Comparison of ENCODE assay signal across 22 cellular contexts in genomic region chr7:102896585-102896984, GRCh38. TPM values are rescaled to one million over a fixed set of nuclear protein-coding genes. Genes with fewer than 3 reads are reported as not detected.
"Had no signal": no experiment of that assay in that cellular context is flagged by ENCODE, and none has a peak within 500 bp of the region (broad histone marks: within the 10 kb centered on the region; RNA-seq: fewer than 3 reads in every experiment).

No MANE protein-coding gene starts in this region.

- H3K27ac Mint-ChIP-seq: activated naive CD4-positive, alpha-beta T cell treated with anti-CD3 and anti-CD28 coated beads, Interleukin-2, amount 50 U/mL, for 72 hours; activated T-cell treated with anti-CD3 and anti-CD28 coated beads, Interleukin-2, amount 50 U/mL, for 24 hours; activated T-helper 17 cell treated with anti-CD3 and anti-CD28 coated beads, Interleukin-2, amount 50 U/mL, for 72 hours; natural killer cell treated with Interleukin-12 subunit alpha and Interleukin-12 subunit beta and Interleukin-15 and Interleukin-18, amount 100 ng/mL, for 72 hours; stimulated activated naive CD8-positive, alpha-beta T cell treated with anti-CD3 and anti-CD28 coated beads, Interleukin-15, amount 100 ng/mL, for 72 hours had no signal

- ATAC-seq: activated naive CD4-positive, alpha-beta T cell treated with anti-CD3 and anti-CD28 coated beads, Interleukin-2, amount 50 U/mL, for 72 hours; activated T-helper 17 cell treated with anti-CD3 and anti-CD28 coated beads, Interleukin-2, amount 50 U/mL, for 72 hours; natural killer cell treated with Interleukin-12 subunit alpha and Interleukin-12 subunit beta and Interleukin-15 and Interleukin-18, amount 100 ng/mL, for 72 hours; pancreas; psoas muscle; stimulated activated naive CD8-positive, alpha-beta T cell treated with anti-CD3 and anti-CD28 coated beads, Interleukin-15, amount 100 ng/mL, for 72 hours; upper lobe of right lung had no signal

- H3K36me3 ChIP-seq: breast epithelium, pancreas, right atrium auricular region, upper lobe of right lung had no signal

- H3K36me3 Mint-ChIP-seq: activated naive CD4-positive, alpha-beta T cell treated with anti-CD3 and anti-CD28 coated beads, Interleukin-2, amount 50 U/mL, for 72 hours; natural killer cell treated with Interleukin-12 subunit alpha and Interleukin-12 subunit beta and Interleukin-15 and Interleukin-18, amount 100 ng/mL, for 72 hours had no signal

- H3K27ac ChIP-seq: epithelial cell of prostate, foreskin keratinocyte, pancreas, psoas muscle, upper lobe of right lung had no signal

- H3K9me3 Mint-ChIP-seq: activated naive CD4-positive, alpha-beta T cell treated with anti-CD3 and anti-CD28 coated beads, Interleukin-2, amount 50 U/mL, for 72 hours; activated T-cell treated with anti-CD3 and anti-CD28 coated beads, Interleukin-2, amount 50 U/mL, for 24 hours; activated T-helper 17 cell treated with anti-CD3 and anti-CD28 coated beads, Interleukin-2, amount 50 U/mL, for 72 hours; central memory CD8-positive, alpha-beta T cell; natural killer cell treated with Interleukin-12 subunit alpha and Interleukin-12 subunit beta and Interleukin-15 and Interleukin-18, amount 100 ng/mL, for 72 hours; stimulated activated naive CD8-positive, alpha-beta T cell treated with anti-CD3 and anti-CD28 coated beads, Interleukin-15, amount 100 ng/mL, for 72 hours had no signal

- DNase-seq: activated CD4-positive, alpha-beta T cell treated with anti-CD3 and anti-CD28 coated beads for 1 hour; activated CD4-positive, alpha-beta T cell treated with anti-CD3 and anti-CD28 coated beads, Interleukin-2, amount 50 U/mL, for 4 hours; activated CD8-positive, alpha-beta memory T cell treated with anti-CD3 and anti-CD28 coated beads for 24 hours; activated CD8-positive, alpha-beta memory T cell treated with anti-CD3 and anti-CD28 coated beads, Interleukin-2, amount 50 U/mL, for 4 hours; activated T-cell treated with anti-CD3 and anti-CD28 coated beads, Interleukin-2, amount 50 U/mL, for 24 hours; cortex of kidney; foreskin keratinocyte; kidney; pancreas; psoas muscle; stimulated activated CD4-positive, alpha-beta T cell treated with anti-CD3 and anti-CD28 coated beads, Interleukin-4, amount 100 ng/mL, for 4 hours; stimulated activated naive CD8-positive, alpha-beta T cell treated with anti-CD3 and anti-CD28 coated beads, Interleukin-15, amount 100 ng/mL, for 72 hours; T-helper 1 cell; upper lobe of right lung had no signal

- H3K27me3 Mint-ChIP-seq: activated T-cell treated with anti-CD3 and anti-CD28 coated beads, Interleukin-2, amount 50 U/mL, for 24 hours; activated T-helper 17 cell treated with anti-CD3 and anti-CD28 coated beads, Interleukin-2, amount 50 U/mL, for 72 hours; central memory CD8-positive, alpha-beta T cell; natural killer cell treated with Interleukin-12 subunit alpha and Interleukin-12 subunit beta and Interleukin-15 and Interleukin-18, amount 100 ng/mL, for 72 hours; stimulated activated naive CD8-positive, alpha-beta T cell treated with anti-CD3 and anti-CD28 coated beads, Interleukin-15, amount 100 ng/mL, for 72 hours had no signal

- H3K4me1 Mint-ChIP-seq: activated T-helper 17 cell treated with anti-CD3 and anti-CD28 coated beads, Interleukin-2, amount 50 U/mL, for 72 hours; central memory CD8-positive, alpha-beta T cell; stimulated activated naive CD8-positive, alpha-beta T cell treated with anti-CD3 and anti-CD28 coated beads, Interleukin-15, amount 100 ng/mL, for 72 hours had no signal

- H3K4me3 Mint-ChIP-seq: activated T-cell treated with anti-CD3 and anti-CD28 coated beads, Interleukin-2, amount 50 U/mL, for 24 hours; activated T-helper 17 cell treated with anti-CD3 and anti-CD28 coated beads, Interleukin-2, amount 50 U/mL, for 72 hours; central memory CD8-positive, alpha-beta T cell; natural killer cell treated with Interleukin-12 subunit alpha and Interleukin-12 subunit beta and Interleukin-15 and Interleukin-18, amount 100 ng/mL, for 72 hours; stimulated activated naive CD8-positive, alpha-beta T cell treated with anti-CD3 and anti-CD28 coated beads, Interleukin-15, amount 100 ng/mL, for 72 hours had no signal

- H3K4me1 ChIP-seq: breast epithelium had no signal

- H3K9me3 ChIP-seq: breast epithelium, pancreas, psoas muscle, right atrium auricular region, upper lobe of right lung had no signal

- H3K4me3 ChIP-seq: breast epithelium, lung, pancreas, psoas muscle, right atrium auricular region, upper lobe of right lung had no signal

- H3K27me3 ChIP-seq: breast epithelium, foreskin keratinocyte, pancreas, right atrium auricular region, upper lobe of right lung had no signal

RNA-seq across cellular contexts. Expression of gene LRRC17, which starts 16.2 kb away (rescaled TPM):
- total RNA-seq: activated naive CD4-positive, alpha-beta T cell treated with anti-CD3 and anti-CD28 coated beads, Interleukin-2, amount 50 U/mL, for 72 hours; activated T-helper 17 cell treated with anti-CD3 and anti-CD28 coated beads, Interleukin-2, amount 50 U/mL, for 72 hours had no signal
